ENCODE assay signal across 8 cellular contexts in genomic region chr6:43773050-43773956, GRCh38. TPM values are rescaled to one million over a fixed set of nuclear protein-coding genes. Genes with fewer than 3 reads are reported as not detected.
DNase-seq lines count a peak whose midpoint lies in the region; ATAC-seq and TF ChIP-seq lines count a peak whose summit lies in the region.

No MANE protein-coding gene starts in this region.

- H2BK5ac ChIP-seq in trophoblast cell (ENCODE audit: low read depth, low read length, poor library complexity) = no peak overlapping the region

- peaks cover 25% of the 10 kb centered on the region; the same call in 1 of the 2 replicates for H3K36me3 ChIP-seq in OCI-LY1 (ENCODE audit: insufficient read depth, low read length)
- H3K36me3 ChIP-seq in gastroesophageal sphincter = peaks cover 0 to 22% of the 10 kb centered on the region in 2 donors
- peaks cover 10 to 14% of the 10 kb centered on the region in 2 experiments for H3K36me3 ChIP-seq in trophoblast cell (ENCODE audit: control insufficient read depth in 1 of 2, insufficient read depth in 2 of 2, low read length in 2 of 2)

- TF ChIP-seq EP300 in gastroesophageal sphincter (IDR thresholded peaks at IDR 0.05) = no peak

- no peak overlapping the region for H2BK12ac ChIP-seq in trophoblast cell (ENCODE audit: low read length)

- no peak overlapping the region for H4K91ac ChIP-seq in trophoblast cell (ENCODE audit: low read depth, low read length)

- peaks cover 47% of the 10 kb centered on the region for H3K4me1 Mint-ChIP-seq in HFFc6 (ENCODE audit: low read depth)
- H3K4me1 Mint-ChIP-seq in activated T-helper 17 cell treated with anti-CD3 and anti-CD28 coated beads, Interleukin-2, amount 50 U/mL, for 72 hours = peaks cover 19% of the 10 kb centered on the region

- DNase-seq in DMS114 treated with DMSO at 0.1 percent for 48 hours (lab: John Stamatoyannopoulos, UW; ENCODE audit: unreplicated experiment) (peak; percentile 32), HFFc6 (peak; percentile 19), trophoblast cell (peak; percentile 26 to 68)

- peak overlapping the region; percentile 74 for H3K4me3 ChIP-seq in OCI-LY1 (ENCODE audit: low read depth, low read length, poor library complexity, severe bottlenecking)
- peak overlapping the region; percentile 73 to 92 for H3K4me3 ChIP-seq in gastroesophageal sphincter
- no peak overlapping the region for H3K4me3 ChIP-seq in trophoblast cell (ENCODE audit: low read depth, low read length)

- no peaks in the 10 kb centered on the region for H3F3A ChIP-seq in OCI-LY1 (ENCODE audit: insufficient read depth, low read length)

- H3K14ac ChIP-seq in trophoblast cell (ENCODE audit: low read length) = no peak overlapping the region

- no peak overlapping the region for H4K12ac ChIP-seq in trophoblast cell (ENCODE audit: low read depth, low read length)

- no peaks in the 10 kb centered on the region for H3K9me3 ChIP-seq in OCI-LY1 (ENCODE audit: low read length)
- H3K9me3 ChIP-seq in gastroesophageal sphincter = no peaks in the 10 kb centered on the region
- H3K9me3 ChIP-seq in trophoblast cell (ENCODE audit: insufficient read depth, low read depth, low read length) = no peaks in the 10 kb centered on the region

- no peak for TF ChIP-seq POLR2A in gastroesophageal sphincter (IDR thresholded peaks at IDR 0.05)

- H3K18ac ChIP-seq in trophoblast cell (ENCODE audit: low read length) = no peak overlapping the region

- H3K4me1 ChIP-seq in OCI-LY1 (ENCODE audit: insufficient read depth, low read length, severe bottlenecking) = peaks cover 38% of the 10 kb centered on the region
- H3K4me1 ChIP-seq in gastroesophageal sphincter = peaks cover 3 to 80% (median 22%) of the 10 kb centered on the region in 3 donors
- peaks cover 7 to 18% of the 10 kb centered on the region in 2 experiments for H3K4me1 ChIP-seq in trophoblast cell (ENCODE audit: control insufficient read depth in 1 of 2, insufficient read depth in 2 of 2, low read length in 2 of 2)

- H3K9ac ChIP-seq in OCI-LY1 (ENCODE audit: low read length) = peak overlapping the region; percentile 70; the same call in 1 of the 2 replicates
- H3K9ac ChIP-seq in trophoblast cell (ENCODE audit: low read length) = no peak overlapping the region

- H3K27ac ChIP-seq in OCI-LY1 (ENCODE audit: low read depth, low read length, poor library complexity, severe bottlenecking) (peak overlapping the region; percentile 66), gastroesophageal sphincter (peak overlapping the region; percentile 93 to 99 (median 98)), trophoblast cell (ENCODE audit: low read depth, low read length) (no peak overlapping the region)

- no peak overlapping the region for H2AK5ac ChIP-seq in trophoblast cell (ENCODE audit: low read length)

- H2AFZ ChIP-seq in OCI-LY1 (ENCODE audit: low read length) (no peak overlapping the region), trophoblast cell (ENCODE audit: insufficient read depth, low read length, poor library complexity) (no peak overlapping the region)

- no peaks in the 10 kb centered on the region for H3K79me2 ChIP-seq in OCI-LY1 (ENCODE audit: insufficient read depth, low read length)
- peaks cover 9% of the 10 kb centered on the region for H3K79me2 ChIP-seq in trophoblast cell (ENCODE audit: control insufficient read depth, insufficient read depth, low read length, poor library complexity)

- no peak overlapping the region for H4K8ac ChIP-seq in trophoblast cell (ENCODE audit: low read depth, low read length)

- peak overlapping the region; percentile 98 for H3K4me3 Mint-ChIP-seq in HFFc6
- peak overlapping the region; percentile 79 for H3K4me3 Mint-ChIP-seq in activated T-helper 17 cell treated with anti-CD3 and anti-CD28 coated beads, Interleukin-2, amount 50 U/mL, for 72 hours

- H4K20me1 ChIP-seq in OCI-LY1 (ENCODE audit: insufficient read depth, low read length) = no peaks in the 10 kb centered on the region

- no peaks in the 10 kb centered on the region for H3K9me3 Mint-ChIP-seq in HFFc6
- H3K9me3 Mint-ChIP-seq in activated T-helper 17 cell treated with anti-CD3 and anti-CD28 coated beads, Interleukin-2, amount 50 U/mL, for 72 hours = no peaks in the 10 kb centered on the region

- H3K27ac Mint-ChIP-seq in HFFc6 = peak overlapping the region; percentile 97
- peak overlapping the region; percentile 47 for H3K27ac Mint-ChIP-seq in activated T-helper 17 cell treated with anti-CD3 and anti-CD28 coated beads, Interleukin-2, amount 50 U/mL, for 72 hours

- no peak overlapping the region for H3K23ac ChIP-seq in trophoblast cell (ENCODE audit: low read length)

- H3K36me3 Mint-ChIP-seq in HFFc6 (ENCODE audit: low read depth) = peaks cover 1% of the 10 kb centered on the region; the same call in 1 of the 2 replicates
- peaks cover 76% of the 10 kb centered on the region for H3K36me3 Mint-ChIP-seq in activated T-helper 17 cell treated with anti-CD3 and anti-CD28 coated beads, Interleukin-2, amount 50 U/mL, for 72 hours (ENCODE audit: low read depth)

- peaks cover 17% of the 10 kb centered on the region for H3K79me1 ChIP-seq in trophoblast cell (ENCODE audit: low read length)

- H3K4me2 ChIP-seq in OCI-LY1 (ENCODE audit: low read length) (peak overlapping the region; percentile 84), trophoblast cell (ENCODE audit: low read length) (peak overlapping the region; percentile 98)

- no peaks in the 10 kb centered on the region for H3K27me3 Mint-ChIP-seq in HFFc6 (ENCODE audit: insufficient read depth)
- H3K27me3 Mint-ChIP-seq in activated T-helper 17 cell treated with anti-CD3 and anti-CD28 coated beads, Interleukin-2, amount 50 U/mL, for 72 hours = peaks cover 4% of the 10 kb centered on the region

- no peak overlapping the region for H2BK120ac ChIP-seq in trophoblast cell (ENCODE audit: insufficient read depth, low read length, poor library complexity)

- H3K27me3 ChIP-seq in OCI-LY1 (ENCODE audit: insufficient read depth, low read length) (no peaks in the 10 kb centered on the region), gastroesophageal sphincter (no peaks in the 10 kb centered on the region), trophoblast cell (ENCODE audit: insufficient read depth, low read length) (no peaks in the 10 kb centered on the region)

- TF ChIP-seq CTCF in HFFc6 (IDR thresholded peaks at IDR 0.05) (peak; percentile 83), OCI-LY1 (IDR thresholded peaks at IDR 0.05; ENCODE audit: low read length) (peak; percentile 94), gastroesophageal sphincter (IDR thresholded peaks at IDR 0.05) (peak in 3 of 4 experiments; percentile 50 to 78 (median 57))

- ATAC-seq in activated T-helper 17 cell treated with anti-CD3 and anti-CD28 coated beads, Interleukin-2, amount 50 U/mL, for 72 hours (replicated peaks) = no peak
- no peak for ATAC-seq in gastroesophageal sphincter
- no peak for ATAC-seq in GM21723 (IDR thresholded peaks at IDR 0.05; ENCODE audit: unreplicated experiment)
- ATAC-seq in GM21423 (IDR thresholded peaks at IDR 0.05; ENCODE audit: unreplicated experiment) = no peak

- no peaks in the 10 kb centered on the region for H3K9me2 ChIP-seq in OCI-LY1 (ENCODE audit: low read depth, low read length)

- 10 to 36% methylated on average over 3 to 8 of the region's 12 CpGs for WGBS in gastroesophageal sphincter (ENCODE audit: low coverage in 1 of 2), 2 donors
- no CpG with 5 or more reads among the region's 12 CpGs for WGBS in trophoblast cell (ENCODE audit: extremely low coverage, insufficient coverage, insufficient read length)

- peak overlapping the region; percentile 26 for H3K4ac ChIP-seq in trophoblast cell (ENCODE audit: low read depth, low read length)

RNA-seq across cellular contexts. Expression of gene VEGFA, which starts 3.3 kb away (rescaled TPM):
- total RNA-seq in HFFc6 (2021; fragmentation: NEBNext Ultra II Directional; extraction: Animal tissue kit (Norgen Biotek cat#: 25700)) = 10 to 100 TPM; 26.0 to 37.4 (median 28.3) TPM
- 100 to 1,000 TPM in 1 of 2 donors, 10 to 100 TPM in 1; 48.7 to 142 TPM for total RNA-seq in activated T-helper 17 cell treated with anti-CD3 and anti-CD28 coated beads, Interleukin-2, amount 50 U/mL, for 72 hours
- 10 to 100 TPM; 32.2 to 66.2 (median 40.1) TPM for total RNA-seq in gastroesophageal sphincter
- polyA plus RNA-seq in trophoblast cell (2013) = 111 and 117 TPM in 2 replicates
